8 cellular contexts compared by ENCODE assay signal in the genomic region with DNA sequence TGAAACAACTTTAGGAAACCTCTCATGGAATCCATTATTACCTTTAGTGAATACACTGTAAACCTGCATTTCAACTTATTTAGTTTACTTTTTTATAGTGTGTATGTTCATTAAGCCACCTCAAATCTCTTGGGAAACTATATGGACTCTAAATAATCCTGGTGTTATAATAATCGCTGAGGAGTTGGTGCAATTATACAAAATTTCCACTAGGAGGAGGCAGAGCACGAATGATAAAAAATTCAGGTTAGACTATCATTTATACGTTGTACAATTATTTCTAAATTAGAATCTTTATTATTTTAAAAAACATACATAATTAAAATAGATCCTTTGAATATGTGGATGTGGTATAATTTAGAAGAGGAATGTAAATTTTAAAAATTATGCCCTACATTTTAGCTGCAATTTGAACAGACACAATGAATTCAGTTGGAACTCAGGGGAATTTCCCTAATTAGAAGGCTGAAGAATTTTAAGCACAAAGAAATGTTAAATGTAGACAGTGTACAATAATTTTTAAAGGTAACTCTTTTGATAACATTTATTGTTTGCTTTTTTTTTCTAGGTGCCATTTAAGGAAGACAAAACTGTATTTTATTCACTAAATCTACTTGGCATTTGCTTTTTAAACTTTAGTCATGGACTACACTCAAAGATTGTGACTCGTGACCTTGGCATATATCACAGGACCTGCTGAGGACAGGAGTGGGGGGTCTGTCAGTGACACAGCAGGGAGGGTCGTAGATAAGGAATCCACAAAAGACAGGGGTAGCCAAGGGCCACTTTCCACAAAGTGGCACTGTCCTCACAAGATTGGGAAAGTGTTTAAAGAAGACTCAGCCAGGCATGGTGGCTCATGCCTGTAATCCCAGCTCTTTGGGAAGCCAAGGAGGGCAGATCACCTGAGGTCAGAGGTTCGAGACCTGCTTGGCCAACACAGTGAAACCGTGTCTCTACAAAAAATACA. TPM values are rescaled to one million over a fixed set of nuclear protein-coding genes. Genes with fewer than 3 reads are reported as not detected.
DNase-seq lines count a peak whose midpoint lies in the region; ATAC-seq, FAIRE-seq and TF ChIP-seq lines count a peak whose summit lies in the region.
"Had no signal": no experiment of that assay in that cellular context is flagged by ENCODE, and none has a peak within 500 bp of the region (broad histone marks: within the 10 kb centered on the region; RNA-seq: fewer than 3 reads in every experiment).

No MANE protein-coding gene starts in this region.

- no peak for FAIRE-seq in astrocyte (lab: Jason Lieb, UNC)

- no peak overlapping the region for H3K4me3 Mint-ChIP-seq in astrocyte (ENCODE audit: unreplicated experiment)
- no peak overlapping the region for H3K4me3 Mint-ChIP-seq in activated CD4-positive, alpha-beta T cell treated with anti-CD3 and anti-CD28 coated beads, Interleukin-2, amount 10 ng/mL, durations not matched to agents 24 days and 14 days

- no peak overlapping the region for H2AFZ ChIP-seq in astrocyte (ENCODE audit: low read depth, low read length)

- no peak overlapping the region for H3K27ac ChIP-seq in astrocyte (ENCODE audit: low read depth, low read length)
- H3K27ac ChIP-seq: neutrophil had no signal

- peaks cover 12% of the 10 kb centered on the region for H3K4me1 ChIP-seq in astrocyte (ENCODE audit: insufficient read depth, low read length)

- H3K4me3 ChIP-seq in GM06990 (replicated peaks; ENCODE audit: low read depth, low read length) (no peak overlapping the region), astrocyte (ENCODE audit: insufficient read depth, low read depth, low read length) (no peak overlapping the region)

- H3K9me3 ChIP-seq in astrocyte (ENCODE audit: insufficient read depth, low read depth, low read length): no peaks in the 10 kb centered on the region
- H3K9me3 ChIP-seq: neutrophil had no signal

- H3K27ac Mint-ChIP-seq in astrocyte (ENCODE audit: unreplicated experiment): no peak overlapping the region
- no peak overlapping the region for H3K27ac Mint-ChIP-seq in activated CD4-positive, alpha-beta T cell treated with anti-CD3 and anti-CD28 coated beads, Interleukin-2, amount 10 ng/mL, durations not matched to agents 24 days and 14 days

- H3K36me3 Mint-ChIP-seq in astrocyte (ENCODE audit: low read depth, unreplicated experiment): peaks cover 2% of the 10 kb centered on the region
- H3K36me3 Mint-ChIP-seq in activated CD4-positive, alpha-beta T cell treated with anti-CD3 and anti-CD28 coated beads, Interleukin-2, amount 10 ng/mL, durations not matched to agents 24 days and 14 days (ENCODE audit: low read depth): no peaks in the 10 kb centered on the region

- H3K9ac ChIP-seq in astrocyte (ENCODE audit: low read length): no peak overlapping the region

- no peaks in the 10 kb centered on the region for H3K36me3 ChIP-seq in GM06990 (ENCODE audit: control insufficient read depth, insufficient read depth, low read length)
- no peaks in the 10 kb centered on the region for H3K36me3 ChIP-seq in astrocyte (ENCODE audit: insufficient read depth, low read length)
- H3K36me3 ChIP-seq: neutrophil had no signal

- TF ChIP-seq CTCF in GM06990 (IDR thresholded peaks at IDR 0.05; ENCODE audit: insufficient read depth, low read length, poor library complexity, severe bottlenecking) (peak; percentile 55), astrocyte (IDR thresholded peaks at IDR 0.05; ENCODE audit: insufficient read depth, low read depth, low read length) (peak; percentile 71)

- H3K27me3 Mint-ChIP-seq in astrocyte (ENCODE audit: low read depth, unreplicated experiment): no peaks in the 10 kb centered on the region
- peaks cover 23% of the 10 kb centered on the region for H3K27me3 Mint-ChIP-seq in activated CD4-positive, alpha-beta T cell treated with anti-CD3 and anti-CD28 coated beads, Interleukin-2, amount 10 ng/mL, durations not matched to agents 24 days and 14 days

- peaks cover 3% of the 10 kb centered on the region for H3K9me3 Mint-ChIP-seq in astrocyte (ENCODE audit: unreplicated experiment)
- H3K9me3 Mint-ChIP-seq in activated CD4-positive, alpha-beta T cell treated with anti-CD3 and anti-CD28 coated beads, Interleukin-2, amount 10 ng/mL, durations not matched to agents 24 days and 14 days: no peaks in the 10 kb centered on the region

- H3K79me2 ChIP-seq in astrocyte (ENCODE audit: insufficient read depth, low read length): no peaks in the 10 kb centered on the region

- no peak overlapping the region for H3K4me2 ChIP-seq in astrocyte (ENCODE audit: low read length)

- no peak for ATAC-seq in HG02678 (IDR thresholded peaks at IDR 0.05; ENCODE audit: unreplicated experiment)

- intact Hi-C loops in activated CD4-positive, alpha-beta T cell treated with anti-CD3 and anti-CD28 coated beads, Interleukin-2, amount 10 ng/mL, durations not matched to agents 24 days and 14 days (cut with micrococcal nuclease): loop anchor here (1.0 kb wide), 1 partner anchor 334 kb away; no protein-coding TSS in a partner anchor

- H3K27me3 ChIP-seq in GM06990 (replicated peaks; ENCODE audit: control insufficient read depth, insufficient read depth, low read length) (no peaks in the 10 kb centered on the region), astrocyte (ENCODE audit: insufficient read depth, low read length) (peaks cover 3% of the 10 kb centered on the region)

- peaks cover 6% of the 10 kb centered on the region for H3K4me1 Mint-ChIP-seq in astrocyte (ENCODE audit: low read depth, unreplicated experiment)
- H3K4me1 Mint-ChIP-seq in activated CD4-positive, alpha-beta T cell treated with anti-CD3 and anti-CD28 coated beads, Interleukin-2, amount 10 ng/mL, durations not matched to agents 24 days and 14 days: no peaks in the 10 kb centered on the region

- DNase-seq in GM06990 (ENCODE audit: extremely low read depth, insufficient read length): no peak
- peak; percentile 8 for DNase-seq in NCI-H1417 treated with DMSO at 0.1 percent for 48 hours (lab: John Stamatoyannopoulos, UW)
- no peak for DNase-seq in astrocyte (ENCODE audit: low read depth)
- DNase-seq in kidney tubule cell (ENCODE audit: low spot score): peak; percentile 44
- no peak for DNase-seq in activated CD4-positive, alpha-beta T cell treated with anti-CD3 and anti-CD28 coated beads, Interleukin-2, amount 10 ng/mL, durations not matched to agents 24 days and 14 days
- no peak for DNase-seq in C1 segment of cervical spinal cord (lab: John Stamatoyannopoulos, UW)

- no peaks in the 10 kb centered on the region for H4K20me1 ChIP-seq in astrocyte (ENCODE audit: insufficient read depth, low read length)

RNA-seq across cellular contexts. Expression of gene RAB12, which starts 45.5 kb away (rescaled TPM):
- total RNA-seq in astrocyte: 49.4 and 52.6 TPM in 2 replicates
- total RNA-seq in activated CD4-positive, alpha-beta T cell treated with anti-CD3 and anti-CD28 coated beads, Interleukin-2, amount 10 ng/mL, durations not matched to agents 24 days and 14 days: 19.2 and 20.2 TPM in 2 replicates

RNA-seq across cellular contexts. Expression of gene MTCL1, which starts 50.6 kb away (rescaled TPM):
- total RNA-seq in astrocyte: 48.6 and 59.3 TPM in 2 replicates
- total RNA-seq in activated CD4-positive, alpha-beta T cell treated with anti-CD3 and anti-CD28 coated beads, Interleukin-2, amount 10 ng/mL, durations not matched to agents 24 days and 14 days: 0.09 and 0.40 TPM in 2 replicates

Comparison
In these comparisons a context has a peak if more than half of its experiments do, and no peak if none do; other contexts are left out.
1. DNase-seq: peak in NCI-H1417 treated with DMSO at 0.1 percent for 48 hours (single experiment) and kidney tubule cell (single experiment); none in GM06990 (single experiment), astrocyte (single experiment), activated CD4-positive, alpha-beta T cell treated with anti-CD3 and anti-CD28 coated beads, Interleukin-2, amount 10 ng/mL, durations not matched to agents 24 days and 14 days (single experiment) and C1 segment of cervical spinal cord (0 of 14).
2. RNA of gene MTCL1, which starts 50.6 kb away (total RNA-seq): 48.6 to 59.3 TPM in astrocyte; 0.09 to 0.40 TPM in activated CD4-positive, alpha-beta T cell treated with anti-CD3 and anti-CD28 coated beads, Interleukin-2, amount 10 ng/mL, durations not matched to agents 24 days and 14 days; every median in the first group is over 10 times any median in the second.